Comparison of ENCODE assay signal across 1 cellular context in genomic region chr14:96481731-96482314, GRCh38.
TF ChIP-seq lines count a peak whose summit lies in the region.

No MANE protein-coding gene starts in this region.

TF ChIP-seq in HepG2, 621 proteins besides CTCF, POLR2A, EP300 and RAD21 (continued from another document and continues in another):
- TF ChIP-seq PAXIP1 (CRISPR knock-in tag; conservative IDR thresholded peaks at IDR 0.05) (0 out of 2 replicates have a peak, but pooled peaks have one; percentile 19), PREB (CRISPR knock-in tag; IDR thresholded peaks at IDR 0.05) (no peak), THYN1 (CRISPR knock-in tag; IDR thresholded peaks at IDR 0.05; ENCODE audit: borderline replicate concordance, low read depth) (no peak), CENPX (CRISPR knock-in tag; IDR thresholded peaks at IDR 0.05) (no peak), ZNF7 (CRISPR knock-in tag; IDR thresholded peaks at IDR 0.05) (no peak), RBM39 (IDR thresholded peaks at IDR 0.05; ENCODE audit: low read depth, low read length, poor library complexity, severe bottlenecking) (no peak), NR2F2 (IDR thresholded peaks at IDR 0.05; ENCODE audit: borderline replicate concordance, low read depth) (no peak), NFKBIZ (CRISPR knock-in tag; IDR thresholded peaks at IDR 0.05) (no peak), SIX4 (CRISPR knock-in tag; IDR thresholded peaks at IDR 0.05) (no peak), SALL1 (CRISPR knock-in tag; IDR thresholded peaks at IDR 0.05) (peak; percentile 50; the same call in 1 of the 2 replicates), GABPB1 (CRISPR knock-in tag; IDR thresholded peaks at IDR 0.05) (no peak), HNF1A (IDR thresholded peaks at IDR 0.05; ENCODE audit: low read depth) (no peak), HNF1A (CRISPR knock-in tag; IDR thresholded peaks at IDR 0.05; ENCODE audit: borderline replicate concordance) (no peak), NR2F1 (CRISPR knock-in tag; IDR thresholded peaks at IDR 0.05) (peak; percentile 57 to 59; a peak in 3 of 4 replicates), MAFG (CRISPR knock-in tag; IDR thresholded peaks at IDR 0.05) (no peak), ZFYVE20 (CRISPR knock-in tag; IDR thresholded peaks at IDR 0.05; ENCODE audit: borderline replicate concordance, low read depth) (no peak), SP5 (CRISPR knock-in tag; IDR thresholded peaks at IDR 0.05; ENCODE audit: borderline replicate concordance, low read depth) (peak; percentile 55), THAP8 (CRISPR knock-in tag; IDR thresholded peaks at IDR 0.05; ENCODE audit: borderline replicate concordance) (no peak), STAT6 (CRISPR knock-in tag; IDR thresholded peaks at IDR 0.05; ENCODE audit: borderline replicate concordance) (no peak), HOMEZ (CRISPR knock-in tag; IDR thresholded peaks at IDR 0.05; ENCODE audit: low read depth) (no peak), ZNF691 (CRISPR knock-in tag; IDR thresholded peaks at IDR 0.05; ENCODE audit: borderline replicate concordance, low read depth) (no peak), PATZ1 (CRISPR knock-in tag; IDR thresholded peaks at IDR 0.05) (peak; percentile 35; the same call in 1 of the 2 replicates), ZNF232 (CRISPR knock-in tag; IDR thresholded peaks at IDR 0.05; ENCODE audit: borderline replicate concordance) (no peak), ATF3 (CRISPR knock-in tag; IDR thresholded peaks at IDR 0.05) (no peak), CEBPG (CRISPR knock-in tag; IDR thresholded peaks at IDR 0.05) (no peak), MLLT10 (CRISPR knock-in tag; IDR thresholded peaks at IDR 0.05) (no peak), ZNF383 (CRISPR knock-in tag; IDR thresholded peaks at IDR 0.05; ENCODE audit: borderline replicate concordance) (no peak), BRCA1 (CRISPR knock-in tag; IDR thresholded peaks at IDR 0.05) (no peak), ATF5 (CRISPR knock-in tag; IDR thresholded peaks at IDR 0.05; ENCODE audit: low read depth) (no peak), ZNF570 (CRISPR knock-in tag; IDR thresholded peaks at IDR 0.05; ENCODE audit: borderline replicate concordance) (no peak), SRSF9 (IDR thresholded peaks at IDR 0.05; ENCODE audit: borderline replicate concordance, insufficient read depth, low read depth, low read length, poor library complexity, severe bottlenecking) (no peak), TBX2 (CRISPR knock-in tag; IDR thresholded peaks at IDR 0.05; ENCODE audit: borderline replicate concordance) (peak; percentile 37; the same call in 1 of the 2 replicates), PLRG1 (conservative IDR thresholded peaks at IDR 0.05) (no peak), ZNF598 (CRISPR knock-in tag; IDR thresholded peaks at IDR 0.05; ENCODE audit: borderline replicate concordance) (no peak), ZNF121 (CRISPR knock-in tag; IDR thresholded peaks at IDR 0.05) (no peak)
